ENCODE assay signal across 8 cellular contexts in genomic region chr19:4343056-4343844, GRCh38.
DNase-seq lines count a peak whose midpoint lies in the region; ATAC-seq lines count a peak whose summit lies in the region.

MPND (plus strand) TSS chr19:4343562; CDS start chr19:4343594, 32 bp downstream.

- peak; percentile 61 for ATAC-seq in GM19324 (IDR thresholded peaks at IDR 0.05; ENCODE audit: low FRiP score, unreplicated experiment)
- ATAC-seq in HG03460 (IDR thresholded peaks at IDR 0.05; ENCODE audit: unreplicated experiment), result peak; percentile 50
- peak; percentile 71 for ATAC-seq in memory B cell (ENCODE audit: low read depth)

- peak within 1 kb of the TSS; percentile 61 to 82 (median 70) for H3K4me3 ChIP-seq in BLaER1 treated with 17β-estradiol and CSF1 and Interleukin-3, amounts not matched to agents 10 nM and 100 nM

- peaks cover 24 to 38% (median 27%) of the 10 kb centered on the region in 10 experiments for H3K4me1 ChIP-seq in BLaER1 treated with 17β-estradiol and CSF1 and Interleukin-3, amounts not matched to agents 10 nM and 100 nM

- no peaks in the 10 kb centered on the region for H3K27me3 ChIP-seq in BLaER1 treated with 17β-estradiol and CSF1 and Interleukin-3, amounts not matched to agents 10 nM and 100 nM

- no peaks in the 10 kb centered on the region for H3K9me3 ChIP-seq in BLaER1 treated with 17β-estradiol and CSF1 and Interleukin-3, amounts not matched to agents 10 nM and 100 nM (replicated peaks in 1 of 11)

- H3K9ac ChIP-seq in BLaER1 treated with 17β-estradiol and CSF1 and Interleukin-3, amounts not matched to agents 10 nM and 100 nM, result peak within 1 kb of the TSS; percentile 72 to 89 (median 84)

- H3K36me3 Mint-ChIP-seq in memory B cell, result peaks cover 7% of the 10 kb centered on the region

- H3K27me3 Mint-ChIP-seq in memory B cell, result no peaks in the 10 kb centered on the region

- H3K4me3 Mint-ChIP-seq in memory B cell, result peak within 1 kb of the TSS; percentile 84

- peak within 1 kb of the TSS; percentile 90 for H3K27ac Mint-ChIP-seq in memory B cell

- DNase-seq in NCI-H82 treated with DMSO at 0.1 percent for 48 hours (lab: John Stamatoyannopoulos, UW; ENCODE audit: unreplicated experiment) (peak; percentile 67), memory B cell (ENCODE audit: low spot score in 2 of 2) (peak; percentile 86 to 93)
- DNase-seq in activated CD8-positive, alpha-beta memory T cell treated with anti-CD3 and anti-CD28 coated beads for 1 hour (ENCODE audit: extremely low read depth in 1 of 2, low read depth in 1 of 2), result peak; percentile 61 to 92
- DNase-seq in effector CD4-positive, alpha-beta T cell, result peak; percentile 89
- DNase-seq in stimulated activated CD8-positive, alpha-beta memory T cell treated with anti-CD3 and anti-CD28 coated beads, Interleukin-12 subunit alpha, Interleukin-12 subunit beta, amount 100 ng/mL, for 24 hours (ENCODE audit: extremely low read depth), result peak; percentile 90

- H3K27ac ChIP-seq in BLaER1 treated with 17β-estradiol and CSF1 and Interleukin-3, amounts not matched to agents 10 nM and 100 nM, result peak within 1 kb of the TSS; percentile 25 to 89 (median 84); a peak in 21 of 22 replicates

- peaks cover 11% of the 10 kb centered on the region for H3K4me1 Mint-ChIP-seq in memory B cell

- peaks cover 0 to 20% (median 0%) of the 10 kb centered on the region in 11 experiments; a peak in 5 of 22 replicates for H4K20me1 ChIP-seq in BLaER1 treated with 17β-estradiol and CSF1 and Interleukin-3, amounts not matched to agents 10 nM and 100 nM

- peaks cover 15 to 27% (median 21%) of the 10 kb centered on the region in 11 experiments for H3K36me3 ChIP-seq in BLaER1 treated with 17β-estradiol and CSF1 and Interleukin-3, amounts not matched to agents 10 nM and 100 nM

- no peaks in the 10 kb centered on the region for H3K9me3 Mint-ChIP-seq in memory B cell

- H3K4me2 ChIP-seq in BLaER1 treated with 17β-estradiol and CSF1 and Interleukin-3, amounts not matched to agents 10 nM and 100 nM, result peak within 1 kb of the TSS; percentile 92 to 100 (median 99)

Comparison
In these comparisons a context has a peak if more than half of its experiments do, and no peak if none do; other contexts are left out.
1. Peak in every context shown above with its lines: DNase-seq, ATAC-seq, H3K4me3 ChIP-seq and H3K27ac ChIP-seq.